In the genomic region with DNA sequence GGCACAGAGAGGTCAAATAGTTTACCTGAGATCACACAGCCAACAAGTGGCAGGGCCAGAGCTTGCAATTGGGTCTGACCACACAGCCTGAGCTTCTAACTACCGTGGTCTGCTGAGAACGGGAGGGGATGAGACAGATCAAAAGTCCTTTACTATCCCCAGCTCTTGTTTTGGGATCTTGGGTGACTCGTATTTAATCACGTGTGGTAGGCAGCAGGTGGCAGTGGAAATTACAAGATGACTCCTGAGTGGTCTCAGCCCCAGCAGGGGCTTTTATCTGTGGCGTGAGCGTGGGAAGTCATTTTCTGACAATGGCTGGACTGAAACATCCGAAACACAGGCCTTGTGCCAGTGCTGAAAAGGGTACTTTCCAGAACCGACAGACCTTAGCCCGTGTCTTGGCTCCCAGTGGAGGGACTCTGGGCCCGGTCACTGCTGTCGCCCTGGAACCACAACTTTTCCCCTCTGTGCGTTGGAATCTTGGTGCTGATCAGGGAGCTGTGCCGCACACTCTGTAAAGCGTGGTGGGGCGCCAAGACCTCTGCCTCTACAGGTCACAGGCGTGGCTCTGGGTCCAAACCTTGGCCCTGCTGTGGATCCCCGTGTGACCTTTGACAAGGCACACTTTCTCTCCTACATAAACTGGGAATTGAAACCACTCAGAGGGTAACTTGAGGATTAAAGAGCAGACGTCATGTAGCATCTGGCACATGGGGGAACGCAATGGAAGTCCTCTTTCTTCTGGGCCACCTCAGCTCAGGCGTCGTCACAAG, we compare ENCODE assay signal across 9 cellular contexts. TPM values are rescaled to one million over a fixed set of nuclear protein-coding genes. Genes with fewer than 3 reads are reported as not detected.
A peak's percentile ranks its signal among the peaks of the same experiment; 100 is the strongest.
DNase-seq lines count a peak whose midpoint lies in the region; ATAC-seq and TF ChIP-seq lines count a peak whose summit lies in the region.
"Had no signal": no experiment of that assay in that cellular context is flagged by ENCODE, and none has a peak within 500 bp of the region (broad histone marks: within the 10 kb centered on the region; RNA-seq: fewer than 3 reads in every experiment).

No MANE protein-coding gene starts in this region.

- WGBS in liver, result 87% methylated on average over 21 of the region's 21 CpGs

- peak overlapping the region in 1 of 2 donors; percentile 31 for H3K9ac ChIP-seq in liver (ENCODE audit: low read depth in 1 of 2, low read length in 2 of 2)

- TF ChIP-seq CTCF in liver (IDR thresholded peaks at IDR 0.05; ENCODE audit: low read depth, low read length, missing input control), result no peak

- H3K36me3 ChIP-seq in liver (ENCODE audit: control insufficient read depth in 4 of 4, insufficient read depth in 3 of 4, low read depth in 1 of 4, low read length in 3 of 4), result peaks cover 1 to 3% (median 2%) of the 10 kb centered on the region in 4 donors

- no peak for TF ChIP-seq RAD21 in liver (IDR thresholded peaks at IDR 0.05)

- ATAC-seq in GM21360 (IDR thresholded peaks at IDR 0.05; ENCODE audit: unreplicated experiment), result peak; percentile 50

- DNase-seq in CD1c-positive myeloid dendritic cell (ENCODE audit: extremely low spot score) (peak; percentile 80), NAMALWA (ENCODE audit: low spot score) (peak; percentile 51), NCI-H1048 (lab: John Stamatoyannopoulos, UW) (no peak), activated gamma-delta T cell treated with Interleukin-2 at 50 U/mL for 16 hours (no peak), NCI-H345 treated with DMSO at 0.1 percent for 48 hours (lab: John Stamatoyannopoulos, UW; ENCODE audit: unreplicated experiment) (no peak), DMS 273 (lab: John Stamatoyannopoulos, UW; ENCODE audit: unreplicated experiment) (no peak)

- no peaks in the 10 kb centered on the region for H3K9me3 ChIP-seq in liver (ENCODE audit: control insufficient read depth in 4 of 4, low read length in 3 of 4)

- H3K4me1 ChIP-seq in liver (ENCODE audit: control insufficient read depth in 4 of 4, insufficient read depth in 4 of 4, low read length in 3 of 4), result peaks cover 0 to 4% (median 0%) of the 10 kb centered on the region in 4 donors

- H3K27ac ChIP-seq in liver (ENCODE audit: low read depth in 1 of 2, low read length in 2 of 2), result peak overlapping the region; percentile 70 to 89

- no peaks in the 10 kb centered on the region for H3K27me3 ChIP-seq in liver (ENCODE audit: control insufficient read depth in 4 of 4, insufficient read depth in 4 of 4, low read length in 3 of 4)

- H3K4me3 ChIP-seq in liver (ENCODE audit: low read depth in 1 of 3, low read length in 3 of 3), result no peak overlapping the region

TF ChIP-seq in liver, 16 proteins besides CTCF, POLR2A, EP300 and RAD21:
- TF ChIP-seq REST (IDR thresholded peaks at IDR 0.05), result no peak
- TF ChIP-seq TAF1 (conservative IDR thresholded peaks at IDR 0.05), result no peak
- TF ChIP-seq FOXA2 (IDR thresholded peaks at IDR 0.05), result no peak
- TF ChIP-seq JUND (IDR thresholded peaks at IDR 0.05), result no peak
- no peak for TF ChIP-seq ZBTB33 (IDR thresholded peaks at IDR 0.05)
- no peak for TF ChIP-seq RXRA (IDR thresholded peaks at IDR 0.05)
- TF ChIP-seq HNF4G (IDR thresholded peaks at IDR 0.05), result no peak
- no peak for TF ChIP-seq YY1 (IDR thresholded peaks at IDR 0.05)
- TF ChIP-seq EGR1 (IDR thresholded peaks at IDR 0.05; ENCODE audit: low read depth in 2 of 2), result no peak
- TF ChIP-seq GABPA (IDR thresholded peaks at IDR 0.05 in 1 of 2, conservative IDR thresholded peaks at IDR 0.05 in 1 of 2), result no peak
- no peak for TF ChIP-seq NR2F2 (IDR thresholded peaks at IDR 0.05)
- no peak for TF ChIP-seq FOXA1 (IDR thresholded peaks at IDR 0.05)
- TF ChIP-seq SP1 (IDR thresholded peaks at IDR 0.05), result no peak
- TF ChIP-seq, protein P1, sequence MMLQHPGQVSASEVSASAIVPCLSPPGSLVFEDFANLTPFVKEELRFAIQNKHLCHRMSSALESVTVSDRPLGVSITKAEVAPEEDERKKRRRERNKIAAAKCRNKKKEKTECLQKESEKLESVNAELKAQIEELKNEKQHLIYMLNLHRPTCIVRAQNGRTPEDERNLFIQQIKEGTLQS (IDR thresholded peaks at IDR 0.05), result no peak

RNA-seq across cellular contexts. Expression of gene THEMIS2, which starts 12.0 kb away (rescaled TPM):
- total RNA-seq in liver, result 10 to 100 TPM; 15.4 to 17.7 TPM
- polyA plus RNA-seq in liver, result 1 to 10 TPM; 4.9 to 6.1 TPM

RNA-seq across cellular contexts. Expression of gene RPA2, which starts 30.0 kb away (rescaled TPM):
- 10 to 100 TPM; 10.6 to 40.4 TPM for total RNA-seq in liver
- polyA plus RNA-seq in liver, result 10 to 100 TPM in 1 of 2 donors, 1 to 10 TPM in 1; 8.7 to 13.9 TPM

RNA-seq across cellular contexts. Expression of gene SMPDL3B, which starts 50.4 kb away (rescaled TPM):
- under 1 TPM; 0.33 to 0.37 TPM for total RNA-seq in liver
- under 1 TPM; 0.24 to 0.31 TPM for polyA plus RNA-seq in liver
- total RNA-seq: RPMI7951 had no signal

RNA-seq across cellular contexts. Expression of gene PPP1R8, which starts 53.8 kb away (rescaled TPM):
- total RNA-seq in liver, result 10 to 100 TPM; 19.0 to 20.5 TPM
- 10 to 100 TPM in 1 of 2 donors, 1 to 10 TPM in 1; 3.1 to 15.9 TPM for polyA plus RNA-seq in liver

Comparison
In these comparisons a context has a peak if more than half of its experiments do, and no peak if none do; other contexts are left out.
1. DNase-seq: peak in CD1c-positive myeloid dendritic cell (single experiment) and NAMALWA (single experiment); none in NCI-H1048 (single experiment), activated gamma-delta T cell treated with Interleukin-2 at 50 U/mL for 16 hours (single experiment), NCI-H345 treated with DMSO at 0.1 percent for 48 hours (single experiment) and DMS 273 (single experiment).